ENCODE assay signal across 28 cellular contexts in the genomic region with DNA sequence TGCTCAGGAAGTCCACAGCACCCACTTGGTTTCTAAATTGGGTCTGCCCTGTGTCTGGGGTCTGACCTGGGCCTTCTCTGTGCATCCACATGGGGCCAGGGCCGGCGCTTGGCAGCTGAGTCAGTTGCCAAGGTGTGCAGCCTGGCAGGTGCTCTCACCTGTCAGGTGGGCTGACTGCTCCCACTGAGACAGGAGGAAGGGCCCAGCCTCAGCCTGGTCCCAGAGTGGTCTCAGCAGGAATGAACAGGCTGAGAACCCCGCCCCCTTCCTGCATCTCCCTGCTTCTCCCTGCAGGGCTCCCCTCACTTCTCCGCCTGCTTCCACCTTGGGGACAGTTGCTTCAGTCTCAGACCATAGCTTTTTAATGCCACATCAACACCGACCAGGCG.
DNase-seq lines count a peak whose midpoint lies in the region; ATAC-seq, FAIRE-seq and TF ChIP-seq lines count a peak whose summit lies in the region.
"Had no signal": no experiment of that assay in that cellular context is flagged by ENCODE, and none has a peak within 500 bp of the region (broad histone marks: within the 10 kb centered on the region; RNA-seq: fewer than 3 reads in every experiment).

No MANE protein-coding gene starts in this region.

- H3K9me3 Mint-ChIP-seq in chondrocyte (ENCODE audit: low read depth), result peaks cover 6% of the 10 kb centered on the region

- intact Hi-C loops in pancreas (cut with DNase I), result no loop called here

- H3K36me3 ChIP-seq in pancreas, result no peaks in the 10 kb centered on the region
- H3K36me3 ChIP-seq: neural progenitor cell, thyroid gland had no signal

- no peak for FAIRE-seq in pancreas (lab: Jason Lieb, UNC)
- FAIRE-seq: endothelial cell of umbilical vein, GM12892, GM19239 had no signal

- H3K36me3 Mint-ChIP-seq in chondrocyte (ENCODE audit: low read depth), result no peaks in the 10 kb centered on the region
- H3K36me3 Mint-ChIP-seq: CD8-positive, alpha-beta memory T cell; neural progenitor cell had no signal

- H3K27ac ChIP-seq in pancreas, result peak overlapping the region; percentile 6 to 85 (median 68)
- H3K27ac ChIP-seq: 22Rv1, neural progenitor cell, psoas muscle, skin epidermis, thyroid gland had no signal

- TF ChIP-seq CTCF in GM10248 (IDR thresholded peaks at IDR 0.05; ENCODE audit: control extremely low read depth, extremely low read depth, low read depth, missing control alignments), result no peak
- no peak for TF ChIP-seq CTCF in chondrocyte (IDR thresholded peaks at IDR 0.05)
- TF ChIP-seq CTCF in pancreas (IDR thresholded peaks at IDR 0.05), result no peak
- TF ChIP-seq CTCF in foreskin fibroblast (IDR thresholded peaks at IDR 0.05; ENCODE audit: low read depth, low read length), result no peak

- peak in 3 of 4 donors; percentile 5 to 23 (median 5) for ATAC-seq in pancreas
- ATAC-seq: activated CD4-positive, CD25-positive, alpha-beta regulatory T cell treated with anti-CD3 and anti-CD28 coated beads, Interleukin-2, amount 50 U/mL, for 24 hours; activated CD8-positive, alpha-beta T cell treated with anti-CD3 and anti-CD28 coated beads, Interleukin-2, amount 10 ng/mL, durations not matched to agents 7 days and 5 days; psoas muscle had no signal

- CTCF ChIA-PET in GM10248 (lab: Yijun Ruan, JAX), result no interaction called here

- 74 to 77% methylated on average over 6 of the region's 6 CpGs for WGBS in pancreas, 2 donors

- no peaks in the 10 kb centered on the region for H3K27me3 ChIP-seq in pancreas
- H3K27me3 ChIP-seq: neural progenitor cell, thyroid gland had no signal

- H3K4me3 ChIP-seq in pancreas (no peak overlapping the region), foreskin fibroblast (ENCODE audit: low read depth in 1 of 2, low read length in 2 of 2) (no peak overlapping the region)
- H3K4me3 ChIP-seq: lung, neural progenitor cell, psoas muscle, skin epidermis, thyroid gland had no signal

- H3K4me3 Mint-ChIP-seq in chondrocyte (ENCODE audit: unreplicated experiment), result no peak overlapping the region
- H3K4me3 Mint-ChIP-seq: activated CD8-positive, alpha-beta T cell treated with anti-CD3 and anti-CD28 coated beads, Interleukin-2, amount 10 ng/mL, durations not matched to agents 7 days and 5 days; activated naive CD4-positive, alpha-beta T cell treated with anti-CD3 and anti-CD28 coated beads, Interleukin-2, amount 50 U/mL, for 24 hours; CD8-positive, alpha-beta memory T cell; neural progenitor cell had no signal

- POLR2A ChIA-PET in GM10248 (lab: Yijun Ruan, JAX), result no interaction called here

- no peak overlapping the region for H3K27ac Mint-ChIP-seq in chondrocyte (ENCODE audit: unreplicated experiment)
- H3K27ac Mint-ChIP-seq: activated CD8-positive, alpha-beta T cell treated with anti-CD3 and anti-CD28 coated beads, Interleukin-2, amount 10 ng/mL, durations not matched to agents 7 days and 5 days; activated naive CD4-positive, alpha-beta T cell treated with anti-CD3 and anti-CD28 coated beads, Interleukin-2, amount 50 U/mL, for 24 hours; CD8-positive, alpha-beta memory T cell; neural progenitor cell had no signal

- peaks cover 12 to 17% (median 17%) of the 10 kb centered on the region in 3 donors for H3K4me1 ChIP-seq in pancreas
- H3K4me1 ChIP-seq: neural progenitor cell, psoas muscle, thyroid gland had no signal

- peaks cover 2% of the 10 kb centered on the region for H3K27me3 Mint-ChIP-seq in chondrocyte (ENCODE audit: low read depth)
- H3K27me3 Mint-ChIP-seq: activated naive CD4-positive, alpha-beta T cell treated with anti-CD3 and anti-CD28 coated beads, Interleukin-2, amount 50 U/mL, for 24 hours had no signal

- peak; percentile 43 for DNase-seq in DMS53 (lab: John Stamatoyannopoulos, UW)
- DNase-seq in DMS53 treated with DMSO at 0.1 percent for 48 hours (lab: John Stamatoyannopoulos, UW; ENCODE audit: unreplicated experiment), result no peak
- peak; percentile 4 for DNase-seq in GM10248 (ENCODE audit: extremely low spot score)
- peak; percentile 90 for DNase-seq in chondrocyte (ENCODE audit: low spot score)
- DNase-seq in pancreas, result peak in 2 of 6 donors; percentile 23 to 60
- no peak for DNase-seq in NCI-H446 (lab: John Stamatoyannopoulos, UW)
- no peak for DNase-seq in NCI-H2227 (lab: John Stamatoyannopoulos, UW; ENCODE audit: unreplicated experiment)
- no peak for DNase-seq in foreskin fibroblast
- DNase-seq: activated CD8-positive, alpha-beta T cell treated with anti-CD3 and anti-CD28 coated beads, Interleukin-2, amount 10 ng/mL, durations not matched to agents 7 days and 5 days; anterior cingulate cortex; caudate nucleus; DND-41; NCI-H1105 treated with DMSO at 0.1 percent for 48 hours; NCI-H524; stimulated activated naive CD4-positive, alpha-beta T cell; T1000; thyroid gland had no signal

- H3K4me1 Mint-ChIP-seq in chondrocyte (ENCODE audit: low read depth), result no peaks in the 10 kb centered on the region
- H3K4me1 Mint-ChIP-seq: neural progenitor cell had no signal

- no peaks in the 10 kb centered on the region for H3K9me3 ChIP-seq in pancreas
- H3K9me3 ChIP-seq: psoas muscle, thyroid gland had no signal

Comparison
In these comparisons a context has a peak if more than half of its experiments do, and no peak if none do; other contexts are left out.
1. DNase-seq: peak in DMS53 (single experiment), GM10248 (single experiment) and chondrocyte (single experiment); none in DMS53 treated with DMSO at 0.1 percent for 48 hours (single experiment), NCI-H446 (0 of 2), NCI-H2227 (single experiment) and foreskin fibroblast (0 of 2).